Comparison of ENCODE assay signal across 8 cellular contexts in the genomic region with DNA sequence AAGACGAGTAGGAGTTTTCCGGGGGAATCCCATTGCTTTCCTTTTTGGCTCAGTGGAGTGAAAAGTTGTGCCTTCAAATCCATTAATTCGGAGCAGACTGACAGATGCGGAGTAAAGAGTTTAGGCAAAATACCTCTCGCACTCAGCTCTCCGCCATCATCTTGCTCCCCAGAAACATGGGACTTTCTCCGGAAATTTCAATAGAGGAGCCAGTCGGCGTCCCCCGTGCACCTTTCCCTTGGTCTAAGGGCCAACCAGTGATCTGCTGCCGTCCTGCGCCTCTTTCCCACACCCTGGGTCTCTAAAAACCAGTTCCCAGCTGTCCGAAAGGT. TPM values are rescaled to one million over a fixed set of nuclear protein-coding genes. Genes with fewer than 3 reads are reported as not detected.
DNase-seq lines count a peak whose midpoint lies in the region; ATAC-seq and TF ChIP-seq lines count a peak whose summit lies in the region.

No MANE protein-coding gene starts in this region.

- no peak for TF ChIP-seq EP300 in stomach (IDR thresholded peaks at IDR 0.05)

- peak overlapping the region; percentile 73; the same call in 1 of the 2 replicates for H4K91ac ChIP-seq in IMR-90 (ENCODE audit: insufficient read depth, low read depth, low read length)

- H2BK15ac ChIP-seq in IMR-90 (ENCODE audit: low read depth, low read length), result no peak overlapping the region

- H2BK5ac ChIP-seq in IMR-90 (ENCODE audit: low read depth, low read length, poor library complexity, severe bottlenecking), result peak overlapping the region; percentile 59

- WGBS in IMR-90 (ENCODE audit: extremely low coverage in 2 of 2, insufficient read length in 1 of 2), 2 experiments, result 0% methylated on average over 7 of the region's 13 CpGs; no CpG with 5 or more reads in 1 of the 2 experiments
- WGBS in stomach, 5 donors, result 0 to 1% (median 0%) methylated on average over 13 of the region's 13 CpGs

- no peak overlapping the region for H3K14ac ChIP-seq in IMR-90 (replicated peaks; ENCODE audit: low read depth, low read length)

- peak; percentile 44 for DNase-seq in DMS53 treated with DMSO at 0.1 percent for 48 hours (lab: John Stamatoyannopoulos, UW; ENCODE audit: unreplicated experiment)
- DNase-seq in DMS53 (lab: John Stamatoyannopoulos, UW), result no peak
- no peak for DNase-seq in IMR-90
- DNase-seq in adipocyte (ENCODE audit: low read depth), result peak; percentile 55
- peak; percentile 76 for DNase-seq in iPS-NIHi7 (ENCODE audit: extremely low spot score)
- no peak for DNase-seq in stomach
- DNase-seq in mesenteric fat pad (ENCODE audit: low spot score), result no peak

- peak overlapping the region; percentile 86 for H4K5ac ChIP-seq in IMR-90 (ENCODE audit: low read depth, low read length)

- peak overlapping the region; percentile 8 for H2AK9ac ChIP-seq in IMR-90 (replicated peaks; ENCODE audit: low read depth, low read length, poor library complexity)

- dilution Hi-C loops in IMR-90 (cut with HindIII; ENCODE audit: low sequenced_read_pairs, unreplicated experiment), result no loop called here

- no peak for TF ChIP-seq RAD21 in IMR-90 (IDR thresholded peaks at IDR 0.05; ENCODE audit: low read length)

- ATAC-seq in GM21619 (IDR thresholded peaks at IDR 0.05; ENCODE audit: unreplicated experiment) (peak; percentile 46), IMR-90 (ENCODE audit: low read depth) (peak; percentile 57)

- H2BK120ac ChIP-seq in IMR-90 (ENCODE audit: low read depth, low read length), result no peak overlapping the region

- in situ Hi-C loops in IMR-90 (cut with MboI; ENCODE audit: low sequenced_read_pairs), result no loop called here

- H3K23ac ChIP-seq in IMR-90 (ENCODE audit: low read depth, low read length), result peak overlapping the region; percentile 61; the same call in 1 of the 2 replicates

- H2BK20ac ChIP-seq in IMR-90 (ENCODE audit: low read depth, low read length), result no peak overlapping the region

- peak overlapping the region; percentile 89 to 100; a peak in 3 of 4 replicates for H4K8ac ChIP-seq in IMR-90 (ENCODE audit: low read depth in 2 of 2, low read length in 2 of 2)

- peak overlapping the region; percentile 43; the same call in 1 of the 2 replicates for H3K18ac ChIP-seq in IMR-90 (ENCODE audit: low read depth, low read length)

- H3K27me3 ChIP-seq in IMR-90 (ENCODE audit: control insufficient read depth, insufficient read depth, low read length), result no peaks in the 10 kb centered on the region
- no peaks in the 10 kb centered on the region for H3K27me3 ChIP-seq in adipocyte (replicated peaks; ENCODE audit: control insufficient read depth, insufficient read depth, low read length)
- no peaks in the 10 kb centered on the region for H3K27me3 ChIP-seq in stomach

- H3K4ac ChIP-seq in IMR-90 (ENCODE audit: low read depth, low read length), result peak overlapping the region; percentile 78

- peak overlapping the region; percentile 68 for H3K56ac ChIP-seq in IMR-90 (ENCODE audit: extremely low read depth, insufficient read depth, low read length)

- TF ChIP-seq CTCF in IMR-90 (conservative IDR thresholded peaks at IDR 0.05; ENCODE audit: low read depth, low read length) (no peak), stomach (IDR thresholded peaks at IDR 0.05) (no peak)

- peaks cover 6% of the 10 kb centered on the region for H3K36me3 ChIP-seq in IMR-90 (ENCODE audit: control insufficient read depth, insufficient read depth, low read length)
- H3K36me3 ChIP-seq in adipocyte (ENCODE audit: control insufficient read depth, insufficient read depth, low read length, severe bottlenecking), result peaks cover 19% of the 10 kb centered on the region
- H3K36me3 ChIP-seq in stomach, result peaks cover 4 to 28% (median 22%) of the 10 kb centered on the region in 4 donors

- H3K4me2 ChIP-seq in IMR-90 (ENCODE audit: low read depth, low read length), result peak overlapping the region; percentile 73

- TF ChIP-seq POLR2A in IMR-90 (IDR thresholded peaks at IDR 0.05; ENCODE audit: low read depth, low read length) (no peak), stomach (IDR thresholded peaks at IDR 0.05) (no peak)

- H3K9ac ChIP-seq in IMR-90 (ENCODE audit: low read depth, low read length) (peak overlapping the region; percentile 93), adipocyte (ENCODE audit: low read length) (peak overlapping the region; percentile 97)

- H3K9me3 ChIP-seq in IMR-90 (ENCODE audit: control insufficient read depth, insufficient read depth, low read length) (no peaks in the 10 kb centered on the region), adipocyte (ENCODE audit: control insufficient read depth, low read length) (no peaks in the 10 kb centered on the region), stomach (no peaks in the 10 kb centered on the region)

- H3K79me1 ChIP-seq in IMR-90 (ENCODE audit: low read depth in 1 of 2, low read length in 2 of 2), result peaks cover 26 to 48% of the 10 kb centered on the region in 2 experiments

- intact Hi-C loops in IMR-90 (cut with micrococcal nuclease), result no loop called here
- intact Hi-C loops in stomach (cut with DNase I; ENCODE audit: low total_unique reads), result no loop called here

- H3K4me1 ChIP-seq in IMR-90 (ENCODE audit: control insufficient read depth, insufficient read depth, low read length) (peaks cover 8% of the 10 kb centered on the region), adipocyte (ENCODE audit: control insufficient read depth, insufficient read depth, low read length) (peaks cover 21% of the 10 kb centered on the region), stomach (peaks cover 23 to 71% (median 50%) of the 10 kb centered on the region in 4 donors)

- no peak overlapping the region for H2AK5ac ChIP-seq in IMR-90 (ENCODE audit: low read depth, low read length)

- H3K27ac ChIP-seq in IMR-90 (ENCODE audit: insufficient read depth, low read length) (peak overlapping the region; percentile 86), stomach (peak overlapping the region; percentile 84 to 97 (median 89))

- H2AFZ ChIP-seq in IMR-90 (replicated peaks; ENCODE audit: low read length, poor library complexity), result peak overlapping the region; percentile 98

- BruUV-seq in IMR-90 (replicated peaks; lab: Mats Ljungman, UMichigan), result no TSS peak

- peak overlapping the region; percentile 98 for H3K4me3 ChIP-seq in IMR-90 (ENCODE audit: insufficient read depth, low read depth, low read length)
- peak overlapping the region; percentile 99 for H3K4me3 ChIP-seq in adipocyte (ENCODE audit: low read length)
- peak overlapping the region; percentile 81 to 97 (median 94) for H3K4me3 ChIP-seq in stomach

- H4K20me1 ChIP-seq in IMR-90 (ENCODE audit: insufficient read depth, low read length), result 0 out of 2 replicates have a peak, but pooled peaks cover 6% of the 10 kb centered on the region

- peaks cover 7% of the 10 kb centered on the region; the same call in 1 of the 2 replicates for H3K9me1 ChIP-seq in IMR-90 (ENCODE audit: insufficient read depth, low read length)

- POLR2A ChIA-PET in IMR-90 (lab: Charles Lee; ENCODE audit: unreplicated experiment), result no interaction called here

- CTCF ChIA-PET in IMR-90 (lab: Yijun Ruan, JAX), result no interaction called here

TF ChIP-seq in IMR-90, 13 proteins besides CTCF, POLR2A, EP300 and RAD21:
- TF ChIP-seq RFX5 (IDR thresholded peaks at IDR 0.05; ENCODE audit: low read depth, low read length), result no peak
- TF ChIP-seq, protein P1, sequence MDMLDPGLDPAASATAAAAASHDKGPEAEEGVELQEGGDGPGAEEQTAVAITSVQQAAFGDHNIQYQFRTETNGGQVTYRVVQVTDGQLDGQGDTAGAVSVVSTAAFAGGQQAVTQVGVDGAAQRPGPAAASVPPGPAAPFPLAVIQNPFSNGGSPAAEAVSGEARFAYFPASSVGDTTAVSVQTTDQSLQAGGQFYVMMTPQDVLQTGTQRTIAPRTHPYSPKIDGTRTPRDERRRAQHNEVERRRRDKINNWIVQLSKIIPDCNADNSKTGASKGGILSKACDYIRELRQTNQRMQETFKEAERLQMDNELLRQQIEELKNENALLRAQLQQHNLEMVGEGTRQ (IDR thresholded peaks at IDR 0.05; ENCODE audit: low read depth, low read length), result no peak
- TF ChIP-seq BHLHE40 (IDR thresholded peaks at IDR 0.05; ENCODE audit: low read depth, low read length), result no peak
- TF ChIP-seq MAFK (IDR thresholded peaks at IDR 0.05; ENCODE audit: low read depth, low read length), result no peak
- 0 out of 2 replicates have a peak, but pooled peaks have one; percentile 39 for TF ChIP-seq MXI1 (IDR thresholded peaks at IDR 0.05; ENCODE audit: borderline replicate concordance, low read depth, low read length)
- no peak for TF ChIP-seq RCOR1 (IDR thresholded peaks at IDR 0.05; ENCODE audit: insufficient replicate concordance, low read length)

RNA-seq across cellular contexts. Expression of a gene that starts 0.3 kb away (rescaled TPM):
- total RNA-seq in IMR-90 (2012; rRNA removed) (3.8 and 6.9 TPM in 2 replicates), stomach (10 to 100 TPM in 2 of 5 donors, 1 to 10 TPM in 3; 1.2 to 25.3 (median 4.9) TPM), mesenteric fat pad (4.7 TPM)
- polyA plus RNA-seq in IMR-90 (2012; rRNA removed) (3.2 and 4.0 TPM in 2 replicates), stomach (1 to 10 TPM; 2.8 to 3.2 (median 3.2) TPM)
- polyA plus RNA-seq in IMR-90 (2012; cell fraction: cytosol; rRNA removed), result 0.36 and 0.38 TPM in 2 replicates
- 1.4 and 9.5 TPM in 2 replicates for polyA plus RNA-seq in IMR-90 (2012; cell fraction: nucleus; rRNA removed; ENCODE audit: low replicate concordance)

RNA-seq across cellular contexts. Expression of a gene that starts 0.4 kb away (rescaled TPM):
- total RNA-seq in IMR-90 (2012; rRNA removed), result 16.8 and 18.3 TPM in 2 replicates
- 14.2 and 15.0 TPM in 2 replicates for polyA plus RNA-seq in IMR-90 (2012; rRNA removed)
- polyA plus RNA-seq in IMR-90 (2012; cell fraction: cytosol; rRNA removed), result 2.8 and 8.5 TPM in 2 replicates
- polyA plus RNA-seq in IMR-90 (2012; cell fraction: nucleus; rRNA removed; ENCODE audit: low replicate concordance), result 5.5 TPM in 2 replicates
- total RNA-seq in stomach, result 10 to 100 TPM in 3 of 5 donors, 1 to 10 TPM in 1, not detected in 1; 7.0 to 30.4 (median 25.3) TPM
- polyA plus RNA-seq in stomach, result 10 to 100 TPM; 11.4 to 22.9 (median 19.6) TPM
- 19.3 TPM for total RNA-seq in mesenteric fat pad

RNA-seq across cellular contexts. Expression of a gene that starts 43.9 kb away (rescaled TPM):
- total RNA-seq in IMR-90 (2012; rRNA removed), result 4.7 and 11.1 TPM in 2 replicates
- polyA plus RNA-seq in IMR-90 (2012; rRNA removed), result 3.0 and 3.1 TPM in 2 replicates
- 1.3 and 1.8 TPM in 2 replicates for polyA plus RNA-seq in IMR-90 (2012; cell fraction: cytosol; rRNA removed)
- polyA plus RNA-seq in IMR-90 (2012; cell fraction: nucleus; rRNA removed; ENCODE audit: low replicate concordance), result 1.3 and 1.4 TPM in 2 replicates
- total RNA-seq in stomach, result 10 to 100 TPM in 3 of 5 donors, 1 to 10 TPM in 2; 2.0 to 29.8 (median 15.4) TPM
- polyA plus RNA-seq in stomach, result 1 to 10 TPM; 3.9 to 9.5 (median 5.1) TPM
- 17.2 TPM for total RNA-seq in mesenteric fat pad

Comparison
In these comparisons a context has a peak if more than half of its experiments do, and no peak if none do; other contexts are left out.
1. DNase-seq: peak in DMS53 treated with DMSO at 0.1 percent for 48 hours (single experiment), adipocyte (single experiment) and iPS-NIHi7 (single experiment); none in DMS53 (single experiment), IMR-90 (single experiment), stomach (single experiment) and mesenteric fat pad (single experiment).
2. Peak in every context shown above with its lines, with median percentiles within 50 percentile points of each other: H3K4me3 ChIP-seq.